In the genomic region with DNA sequence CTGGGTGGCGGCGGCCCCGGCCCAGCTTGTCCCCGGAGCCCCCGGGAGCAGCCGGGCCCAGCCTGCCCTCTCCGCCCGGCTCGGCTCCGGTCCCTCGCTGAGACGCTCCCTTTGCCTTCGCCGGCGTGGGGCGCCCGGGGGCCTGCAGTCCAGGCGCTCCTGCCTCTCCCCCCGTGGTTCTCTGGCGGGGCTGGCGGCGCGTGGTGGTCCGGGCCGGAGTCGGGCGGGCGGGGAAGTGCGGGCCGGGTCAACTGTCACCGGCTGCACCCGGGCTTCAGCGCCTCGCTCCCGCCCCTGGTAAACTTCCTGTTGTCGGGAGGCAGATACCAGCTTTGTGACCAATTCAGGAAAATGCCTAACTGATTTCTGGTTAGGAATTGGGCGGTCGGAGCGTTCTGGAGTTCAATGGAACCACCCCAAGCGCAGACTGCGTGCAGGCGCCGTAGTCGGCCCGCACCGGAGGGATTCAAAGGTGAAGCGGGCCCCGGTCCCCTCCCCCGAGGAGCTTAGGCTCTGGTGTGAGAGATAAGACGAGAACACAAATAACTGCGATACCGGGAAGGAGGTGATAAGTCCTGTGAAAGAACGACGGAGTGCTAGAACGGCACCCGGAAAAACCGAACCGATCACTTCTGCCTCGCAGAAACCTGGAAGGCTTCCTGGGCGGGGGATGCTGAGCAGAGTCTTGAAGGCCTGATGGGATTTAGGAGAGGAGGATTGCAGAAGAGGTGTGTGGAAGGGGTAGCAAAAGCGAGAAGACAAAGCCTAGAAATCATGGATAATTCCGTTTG, we compare ENCODE assay signal across 1 cellular context.
TF ChIP-seq lines count a peak whose summit lies in the region.

No MANE protein-coding gene starts in this region.

TF ChIP-seq in HepG2, 621 proteins besides CTCF, POLR2A, EP300 and RAD21 (continues in another document):
- no peak for TF ChIP-seq LCORL (IDR thresholded peaks at IDR 0.05)
- peak; percentile 23; the same call in 1 of the 2 replicates for TF ChIP-seq LCORL (CRISPR knock-in tag; IDR thresholded peaks at IDR 0.05)
- TF ChIP-seq, protein P1, sequence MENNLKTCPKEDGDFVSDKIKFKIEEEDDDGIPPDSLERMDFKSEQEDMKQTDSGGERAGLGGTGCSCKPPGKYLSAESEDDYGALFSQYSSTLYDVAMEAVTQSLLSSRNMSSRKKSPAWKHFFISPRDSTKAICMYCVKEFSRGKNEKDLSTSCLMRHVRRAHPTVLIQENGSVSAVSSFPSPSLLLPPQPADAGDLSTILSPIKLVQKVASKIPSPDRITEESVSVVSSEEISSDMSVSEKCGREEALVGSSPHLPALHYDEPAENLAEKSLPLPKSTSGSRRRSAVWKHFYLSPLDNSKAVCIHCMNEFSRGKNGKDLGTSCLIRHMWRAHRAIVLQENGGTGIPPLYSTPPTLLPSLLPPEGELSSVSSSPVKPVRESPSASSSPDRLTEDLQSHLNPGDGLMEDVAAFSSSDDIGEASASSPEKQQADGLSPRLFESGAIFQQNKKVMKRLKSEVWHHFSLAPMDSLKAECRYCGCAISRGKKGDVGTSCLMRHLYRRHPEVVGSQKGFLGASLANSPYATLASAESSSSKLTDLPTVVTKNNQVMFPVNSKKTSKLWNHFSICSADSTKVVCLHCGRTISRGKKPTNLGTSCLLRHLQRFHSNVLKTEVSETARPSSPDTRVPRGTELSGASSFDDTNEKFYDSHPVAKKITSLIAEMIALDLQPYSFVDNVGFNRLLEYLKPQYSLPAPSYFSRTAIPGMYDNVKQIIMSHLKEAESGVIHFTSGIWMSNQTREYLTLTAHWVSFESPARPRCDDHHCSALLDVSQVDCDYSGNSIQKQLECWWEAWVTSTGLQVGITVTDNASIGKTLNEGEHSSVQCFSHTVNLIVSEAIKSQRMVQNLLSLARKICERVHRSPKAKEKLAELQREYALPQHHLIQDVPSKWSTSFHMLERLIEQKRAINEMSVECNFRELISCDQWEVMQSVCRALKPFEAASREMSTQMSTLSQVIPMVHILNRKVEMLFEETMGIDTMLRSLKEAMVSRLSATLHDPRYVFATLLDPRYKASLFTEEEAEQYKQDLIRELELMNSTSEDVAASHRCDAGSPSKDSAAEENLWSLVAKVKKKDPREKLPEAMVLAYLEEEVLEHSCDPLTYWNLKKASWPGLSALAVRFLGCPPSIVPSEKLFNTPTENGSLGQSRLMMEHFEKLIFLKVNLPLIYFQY (CRISPR knock-in tag; IDR thresholded peaks at IDR 0.05; ENCODE audit: borderline replicate concordance), result 0 out of 2 replicates have a peak, but pooled peaks have one; percentile 24
- TF ChIP-seq ZNF556 (CRISPR knock-in tag; IDR thresholded peaks at IDR 0.05; ENCODE audit: borderline replicate concordance), result 0 out of 2 replicates have a peak, but pooled peaks have one; percentile 36
- no peak for TF ChIP-seq HIVEP1 (CRISPR knock-in tag; IDR thresholded peaks at IDR 0.05)
- TF ChIP-seq PHF5A (CRISPR knock-in tag; IDR thresholded peaks at IDR 0.05; ENCODE audit: low read depth, unreplicated experiment), result no peak
- no peak for TF ChIP-seq ZNF550 (CRISPR knock-in tag; IDR thresholded peaks at IDR 0.05; ENCODE audit: borderline replicate concordance)
- peak; percentile 55 for TF ChIP-seq ZFX (CRISPR knock-in tag; IDR thresholded peaks at IDR 0.05; ENCODE audit: low read depth)
- 0 out of 2 replicates have a peak, but pooled peaks have one; percentile 13 for TF ChIP-seq NR2C2 (CRISPR knock-in tag; IDR thresholded peaks at IDR 0.05; ENCODE audit: borderline replicate concordance)
- TF ChIP-seq, protein P2, sequence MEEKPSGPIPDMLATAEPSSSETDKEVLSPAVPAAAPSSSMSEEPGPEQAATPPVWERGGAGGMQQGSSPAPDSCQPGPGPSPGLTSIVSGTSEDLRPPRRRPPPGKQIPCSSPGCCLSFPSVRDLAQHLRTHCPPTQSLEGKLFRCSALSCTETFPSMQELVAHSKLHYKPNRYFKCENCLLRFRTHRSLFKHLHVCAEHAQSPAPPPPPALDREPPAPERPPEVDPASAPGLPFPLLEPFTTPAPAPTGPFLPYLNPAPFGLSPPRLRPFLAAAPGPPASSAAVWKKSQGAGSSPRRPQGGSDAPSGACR (CRISPR knock-in tag; IDR thresholded peaks at IDR 0.05), result no peak
- 0 out of 2 replicates have a peak, but pooled peaks have one; percentile 14 for TF ChIP-seq RARG (CRISPR knock-in tag; IDR thresholded peaks at IDR 0.05; ENCODE audit: low read depth)
- peak; percentile 50; the same call in 1 of the 2 replicates for TF ChIP-seq SP4 (CRISPR knock-in tag; IDR thresholded peaks at IDR 0.05)
- no peak for TF ChIP-seq JUN (CRISPR knock-in tag; IDR thresholded peaks at IDR 0.05)
- TF ChIP-seq, protein P3, sequence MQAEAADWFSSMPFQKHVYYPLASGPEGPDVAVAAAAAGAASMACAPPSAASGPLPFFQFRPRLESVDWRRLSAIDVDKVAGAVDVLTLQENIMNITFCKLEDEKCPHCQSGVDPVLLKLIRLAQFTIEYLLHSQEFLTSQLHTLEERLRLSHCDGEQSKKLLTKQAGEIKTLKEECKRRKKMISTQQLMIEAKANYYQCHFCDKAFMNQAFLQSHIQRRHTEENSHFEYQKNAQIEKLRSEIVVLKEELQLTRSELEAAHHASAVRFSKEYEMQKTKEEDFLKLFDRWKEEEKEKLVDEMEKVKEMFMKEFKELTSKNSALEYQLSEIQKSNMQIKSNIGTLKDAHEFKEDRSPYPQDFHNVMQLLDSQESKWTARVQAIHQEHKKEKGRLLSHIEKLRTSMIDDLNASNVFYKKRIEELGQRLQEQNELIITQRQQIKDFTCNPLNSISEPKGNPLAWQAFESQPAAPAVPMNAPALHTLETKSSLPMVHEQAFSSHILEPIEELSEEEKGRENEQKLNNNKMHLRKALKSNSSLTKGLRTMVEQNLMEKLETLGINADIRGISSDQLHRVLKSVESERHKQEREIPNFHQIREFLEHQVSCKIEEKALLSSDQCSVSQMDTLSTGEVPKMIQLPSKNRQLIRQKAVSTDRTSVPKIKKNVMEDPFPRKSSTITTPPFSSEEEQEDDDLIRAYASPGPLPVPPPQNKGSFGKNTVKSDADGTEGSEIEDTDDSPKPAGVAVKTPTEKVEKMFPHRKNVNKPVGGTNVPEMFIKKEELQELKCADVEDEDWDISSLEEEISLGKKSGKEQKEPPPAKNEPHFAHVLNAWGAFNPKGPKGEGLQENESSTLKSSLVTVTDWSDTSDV (CRISPR knock-in tag; IDR thresholded peaks at IDR 0.05), result no peak
- no peak for TF ChIP-seq TBP (CRISPR knock-in tag; IDR thresholded peaks at IDR 0.05)
- TF ChIP-seq POGZ (CRISPR knock-in tag; IDR thresholded peaks at IDR 0.05), result 0 out of 2 replicates have a peak, but pooled peaks have one; percentile 21
- TF ChIP-seq ZNF572 (CRISPR knock-in tag; IDR thresholded peaks at IDR 0.05), result peak; percentile 32; the same call in 1 of the 2 replicates
- TF ChIP-seq, protein P4, sequence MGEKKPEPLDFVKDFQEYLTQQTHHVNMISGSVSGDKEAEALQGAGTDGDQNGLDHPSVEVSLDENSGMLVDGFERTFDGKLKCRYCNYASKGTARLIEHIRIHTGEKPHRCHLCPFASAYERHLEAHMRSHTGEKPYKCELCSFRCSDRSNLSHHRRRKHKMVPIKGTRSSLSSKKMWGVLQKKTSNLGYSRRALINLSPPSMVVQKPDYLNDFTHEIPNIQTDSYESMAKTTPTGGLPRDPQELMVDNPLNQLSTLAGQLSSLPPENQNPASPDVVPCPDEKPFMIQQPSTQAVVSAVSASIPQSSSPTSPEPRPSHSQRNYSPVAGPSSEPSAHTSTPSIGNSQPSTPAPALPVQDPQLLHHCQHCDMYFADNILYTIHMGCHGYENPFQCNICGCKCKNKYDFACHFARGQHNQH (CRISPR knock-in tag; IDR thresholded peaks at IDR 0.05), result no peak
- TF ChIP-seq THAP11 (CRISPR knock-in tag; IDR thresholded peaks at IDR 0.05), result 0 out of 2 replicates have a peak, but pooled peaks have one; percentile 20
- TF ChIP-seq, protein P5, sequence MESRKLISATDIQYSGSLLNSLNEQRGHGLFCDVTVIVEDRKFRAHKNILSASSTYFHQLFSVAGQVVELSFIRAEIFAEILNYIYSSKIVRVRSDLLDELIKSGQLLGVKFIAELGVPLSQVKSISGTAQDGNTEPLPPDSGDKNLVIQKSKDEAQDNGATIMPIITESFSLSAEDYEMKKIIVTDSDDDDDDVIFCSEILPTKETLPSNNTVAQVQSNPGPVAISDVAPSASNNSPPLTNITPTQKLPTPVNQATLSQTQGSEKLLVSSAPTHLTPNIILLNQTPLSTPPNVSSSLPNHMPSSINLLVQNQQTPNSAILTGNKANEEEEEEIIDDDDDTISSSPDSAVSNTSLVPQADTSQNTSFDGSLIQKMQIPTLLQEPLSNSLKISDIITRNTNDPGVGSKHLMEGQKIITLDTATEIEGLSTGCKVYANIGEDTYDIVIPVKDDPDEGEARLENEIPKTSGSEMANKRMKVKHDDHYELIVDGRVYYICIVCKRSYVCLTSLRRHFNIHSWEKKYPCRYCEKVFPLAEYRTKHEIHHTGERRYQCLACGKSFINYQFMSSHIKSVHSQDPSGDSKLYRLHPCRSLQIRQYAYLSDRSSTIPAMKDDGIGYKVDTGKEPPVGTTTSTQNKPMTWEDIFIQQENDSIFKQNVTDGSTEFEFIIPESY (CRISPR knock-in tag; IDR thresholded peaks at IDR 0.05), result no peak
- no peak for TF ChIP-seq HNF4A (CRISPR knock-in tag; IDR thresholded peaks at IDR 0.05)
- peak; percentile 33; the same call in 1 of the 2 replicates for TF ChIP-seq TBX2 (CRISPR knock-in tag; IDR thresholded peaks at IDR 0.05; ENCODE audit: borderline replicate concordance)
- TF ChIP-seq, protein P6, sequence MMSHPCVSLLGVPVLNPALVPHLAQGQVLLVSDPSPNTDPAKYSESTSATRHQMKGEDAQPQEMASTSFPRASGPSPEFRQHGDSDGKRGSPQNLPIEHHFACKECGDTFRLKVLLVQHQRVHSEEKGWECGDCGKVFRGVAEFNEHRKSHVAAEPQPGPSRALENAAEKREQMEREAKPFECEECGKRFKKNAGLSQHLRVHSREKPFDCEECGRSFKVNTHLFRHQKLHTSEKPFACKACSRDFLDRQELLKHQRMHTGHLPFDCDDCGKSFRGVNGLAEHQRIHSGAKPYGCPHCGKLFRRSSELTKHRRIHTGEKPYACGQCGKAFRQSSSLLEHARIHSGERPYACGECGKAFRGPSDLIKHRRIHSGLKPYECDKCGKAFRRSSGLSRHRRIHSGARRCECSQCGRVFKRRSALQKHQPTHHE (CRISPR knock-in tag; IDR thresholded peaks at IDR 0.05; ENCODE audit: borderline replicate concordance), result 0 out of 2 replicates have a peak, but pooled peaks have one; percentile 36
- TF ChIP-seq, protein P7, sequence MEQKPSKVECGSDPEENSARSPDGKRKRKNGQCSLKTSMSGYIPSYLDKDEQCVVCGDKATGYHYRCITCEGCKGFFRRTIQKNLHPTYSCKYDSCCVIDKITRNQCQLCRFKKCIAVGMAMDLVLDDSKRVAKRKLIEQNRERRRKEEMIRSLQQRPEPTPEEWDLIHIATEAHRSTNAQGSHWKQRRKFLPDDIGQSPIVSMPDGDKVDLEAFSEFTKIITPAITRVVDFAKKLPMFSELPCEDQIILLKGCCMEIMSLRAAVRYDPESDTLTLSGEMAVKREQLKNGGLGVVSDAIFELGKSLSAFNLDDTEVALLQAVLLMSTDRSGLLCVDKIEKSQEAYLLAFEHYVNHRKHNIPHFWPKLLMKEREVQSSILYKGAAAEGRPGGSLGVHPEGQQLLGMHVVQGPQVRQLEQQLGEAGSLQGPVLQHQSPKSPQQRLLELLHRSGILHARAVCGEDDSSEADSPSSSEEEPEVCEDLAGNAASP (CRISPR knock-in tag; IDR thresholded peaks at IDR 0.05; ENCODE audit: borderline replicate concordance), result no peak
- TF ChIP-seq, protein P8, sequence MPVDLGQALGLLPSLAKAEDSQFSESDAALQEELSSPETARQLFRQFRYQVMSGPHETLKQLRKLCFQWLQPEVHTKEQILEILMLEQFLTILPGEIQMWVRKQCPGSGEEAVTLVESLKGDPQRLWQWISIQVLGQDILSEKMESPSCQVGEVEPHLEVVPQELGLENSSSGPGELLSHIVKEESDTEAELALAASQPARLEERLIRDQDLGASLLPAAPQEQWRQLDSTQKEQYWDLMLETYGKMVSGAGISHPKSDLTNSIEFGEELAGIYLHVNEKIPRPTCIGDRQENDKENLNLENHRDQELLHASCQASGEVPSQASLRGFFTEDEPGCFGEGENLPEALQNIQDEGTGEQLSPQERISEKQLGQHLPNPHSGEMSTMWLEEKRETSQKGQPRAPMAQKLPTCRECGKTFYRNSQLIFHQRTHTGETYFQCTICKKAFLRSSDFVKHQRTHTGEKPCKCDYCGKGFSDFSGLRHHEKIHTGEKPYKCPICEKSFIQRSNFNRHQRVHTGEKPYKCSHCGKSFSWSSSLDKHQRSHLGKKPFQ (CRISPR knock-in tag; IDR thresholded peaks at IDR 0.05; ENCODE audit: insufficient replicate concordance), result no peak
- TF ChIP-seq, protein P9, sequence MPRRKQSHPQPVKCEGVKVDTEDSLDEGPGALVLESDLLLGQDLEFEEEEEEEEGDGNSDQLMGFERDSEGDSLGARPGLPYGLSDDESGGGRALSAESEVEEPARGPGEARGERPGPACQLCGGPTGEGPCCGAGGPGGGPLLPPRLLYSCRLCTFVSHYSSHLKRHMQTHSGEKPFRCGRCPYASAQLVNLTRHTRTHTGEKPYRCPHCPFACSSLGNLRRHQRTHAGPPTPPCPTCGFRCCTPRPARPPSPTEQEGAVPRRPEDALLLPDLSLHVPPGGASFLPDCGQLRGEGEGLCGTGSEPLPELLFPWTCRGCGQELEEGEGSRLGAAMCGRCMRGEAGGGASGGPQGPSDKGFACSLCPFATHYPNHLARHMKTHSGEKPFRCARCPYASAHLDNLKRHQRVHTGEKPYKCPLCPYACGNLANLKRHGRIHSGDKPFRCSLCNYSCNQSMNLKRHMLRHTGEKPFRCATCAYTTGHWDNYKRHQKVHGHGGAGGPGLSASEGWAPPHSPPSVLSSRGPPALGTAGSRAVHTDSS (CRISPR knock-in tag; conservative IDR thresholded peaks at IDR 0.05), result no peak
- TF ChIP-seq, protein P10, sequence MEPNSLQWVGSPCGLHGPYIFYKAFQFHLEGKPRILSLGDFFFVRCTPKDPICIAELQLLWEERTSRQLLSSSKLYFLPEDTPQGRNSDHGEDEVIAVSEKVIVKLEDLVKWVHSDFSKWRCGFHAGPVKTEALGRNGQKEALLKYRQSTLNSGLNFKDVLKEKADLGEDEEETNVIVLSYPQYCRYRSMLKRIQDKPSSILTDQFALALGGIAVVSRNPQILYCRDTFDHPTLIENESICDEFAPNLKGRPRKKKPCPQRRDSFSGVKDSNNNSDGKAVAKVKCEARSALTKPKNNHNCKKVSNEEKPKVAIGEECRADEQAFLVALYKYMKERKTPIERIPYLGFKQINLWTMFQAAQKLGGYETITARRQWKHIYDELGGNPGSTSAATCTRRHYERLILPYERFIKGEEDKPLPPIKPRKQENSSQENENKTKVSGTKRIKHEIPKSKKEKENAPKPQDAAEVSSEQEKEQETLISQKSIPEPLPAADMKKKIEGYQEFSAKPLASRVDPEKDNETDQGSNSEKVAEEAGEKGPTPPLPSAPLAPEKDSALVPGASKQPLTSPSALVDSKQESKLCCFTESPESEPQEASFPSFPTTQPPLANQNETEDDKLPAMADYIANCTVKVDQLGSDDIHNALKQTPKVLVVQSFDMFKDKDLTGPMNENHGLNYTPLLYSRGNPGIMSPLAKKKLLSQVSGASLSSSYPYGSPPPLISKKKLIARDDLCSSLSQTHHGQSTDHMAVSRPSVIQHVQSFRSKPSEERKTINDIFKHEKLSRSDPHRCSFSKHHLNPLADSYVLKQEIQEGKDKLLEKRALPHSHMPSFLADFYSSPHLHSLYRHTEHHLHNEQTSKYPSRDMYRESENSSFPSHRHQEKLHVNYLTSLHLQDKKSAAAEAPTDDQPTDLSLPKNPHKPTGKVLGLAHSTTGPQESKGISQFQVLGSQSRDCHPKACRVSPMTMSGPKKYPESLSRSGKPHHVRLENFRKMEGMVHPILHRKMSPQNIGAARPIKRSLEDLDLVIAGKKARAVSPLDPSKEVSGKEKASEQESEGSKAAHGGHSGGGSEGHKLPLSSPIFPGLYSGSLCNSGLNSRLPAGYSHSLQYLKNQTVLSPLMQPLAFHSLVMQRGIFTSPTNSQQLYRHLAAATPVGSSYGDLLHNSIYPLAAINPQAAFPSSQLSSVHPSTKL (CRISPR knock-in tag; IDR thresholded peaks at IDR 0.05), result 0 out of 2 replicates have a peak, but pooled peaks have one; percentile 7
- 0 out of 2 replicates have a peak, but pooled peaks have one; percentile 7 for TF ChIP-seq HDAC1 (CRISPR knock-in tag; IDR thresholded peaks at IDR 0.05)
